Comparison of ENCODE assay signal across 1 cellular context in genomic region chr1:167993720-167994119, GRCh38.
TF ChIP-seq lines count a peak whose summit lies in the region.

No MANE protein-coding gene starts in this region.

TF ChIP-seq in HEK293, 187 proteins besides CTCF, POLR2A, EP300 and RAD21 (continued from another document):
- no peak for TF ChIP-seq ZNF585B (tag by site-specific recombination; IDR thresholded peaks at IDR 0.05)
- peak; percentile 67; the same call in 1 of the 2 replicates for TF ChIP-seq BCL11B (tag by site-specific recombination; IDR thresholded peaks at IDR 0.05; ENCODE audit: low read depth)
- TF ChIP-seq ZNF645 (tag by site-specific recombination; IDR thresholded peaks at IDR 0.05) = no peak
- TF ChIP-seq ZNF404 (tag by site-specific recombination; IDR thresholded peaks at IDR 0.05) = no peak
- TF ChIP-seq ZNF76 (tag by site-specific recombination; IDR thresholded peaks at IDR 0.05; ENCODE audit: borderline replicate concordance, low read depth) = no peak
